ENCODE assay signal across 18 cellular contexts in the genomic region with DNA sequence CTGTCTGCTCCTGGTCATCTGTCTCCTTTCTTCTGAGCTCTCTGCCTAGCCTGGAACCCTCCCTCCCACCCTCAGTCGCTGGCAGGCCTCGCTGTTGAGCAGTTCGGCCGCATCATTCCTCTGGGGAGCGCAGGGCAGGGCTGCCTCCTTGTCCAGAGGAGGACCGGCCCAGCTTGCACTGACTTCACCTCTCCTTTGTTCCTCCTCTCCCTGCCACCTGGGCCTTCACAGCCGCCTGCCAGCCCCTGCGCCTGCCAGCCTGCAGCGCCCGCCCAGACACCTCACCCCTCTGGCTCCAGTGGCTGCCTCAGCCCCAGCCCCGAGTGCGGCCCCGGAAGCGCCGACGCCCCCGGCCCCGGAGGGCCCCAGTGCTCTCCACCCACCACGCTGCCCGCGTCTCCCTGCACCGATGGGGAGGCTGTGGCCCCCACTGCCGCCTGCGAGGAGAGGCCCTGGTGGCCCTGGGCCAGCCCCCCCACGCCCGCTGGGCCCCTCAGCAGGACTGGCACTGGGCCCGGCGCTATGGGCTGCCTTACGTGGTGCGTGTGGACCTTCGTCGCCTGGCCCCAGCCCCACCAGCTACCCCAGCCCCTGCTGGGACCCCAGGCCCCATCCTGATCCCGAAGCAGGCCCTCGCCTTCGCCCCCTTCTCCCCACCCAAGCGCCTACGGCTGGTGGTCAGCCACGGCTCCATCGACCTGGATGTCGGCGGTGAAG. TPM values are rescaled to one million over a fixed set of nuclear protein-coding genes. Genes with fewer than 3 reads are reported as not detected.
A peak's percentile ranks its signal among the peaks of the same experiment; 100 is the strongest.
DNase-seq lines count a peak whose midpoint lies in the region; ATAC-seq, FAIRE-seq and TF ChIP-seq lines count a peak whose summit lies in the region.
"Had no signal": no experiment of that assay in that cellular context is flagged by ENCODE, and none has a peak within 500 bp of the region (broad histone marks: within the 10 kb centered on the region; RNA-seq: fewer than 3 reads in every experiment).

No MANE protein-coding gene starts in this region.

- TF ChIP-seq CTCF in right atrium auricular region (IDR thresholded peaks at IDR 0.05): no peak
- TF ChIP-seq CTCF in glutamatergic neuron (IDR thresholded peaks at IDR 0.05; ENCODE audit: partially characterized antibody, unreplicated experiment): no peak

- ATAC-seq in Right ventricle myocardium inferior (peak; percentile 21), T-helper 17 cell (peak; percentile 11)

- peaks cover 14% of the 10 kb centered on the region for H3K36me3 ChIP-seq in right atrium auricular region

- peaks cover 7% of the 10 kb centered on the region for H3K36me3 Mint-ChIP-seq in T-helper 17 cell (ENCODE audit: low read depth)
- H3K36me3 Mint-ChIP-seq in glutamatergic neuron (ENCODE audit: unreplicated experiment): no peaks in the 10 kb centered on the region

- peaks cover 0 to 9% of the 10 kb centered on the region in 2 donors for H3K4me1 ChIP-seq in right atrium auricular region

- H3K27ac Mint-ChIP-seq in T-helper 17 cell (no peak overlapping the region), glutamatergic neuron (ENCODE audit: unreplicated experiment) (peak overlapping the region; percentile 73)

- H3K4me3 Mint-ChIP-seq in T-helper 17 cell: no peak overlapping the region
- H3K4me3 Mint-ChIP-seq in glutamatergic neuron (ENCODE audit: unreplicated experiment): no peak overlapping the region

- peaks cover 10% of the 10 kb centered on the region for H3K27me3 Mint-ChIP-seq in T-helper 17 cell
- peaks cover 14% of the 10 kb centered on the region for H3K27me3 Mint-ChIP-seq in glutamatergic neuron (ENCODE audit: unreplicated experiment)

- DNase-seq in Right ventricle myocardium inferior (ENCODE audit: missing footprints) (no peak), right atrium auricular region (ENCODE audit: low spot score) (no peak), T-helper 17 cell (no peak), glutamatergic neuron (peak; percentile 86), posterior vena cava (ENCODE audit: low spot score) (peak; percentile 87), frontal cortex (ENCODE audit: low spot score in 2 of 2) (no peak)
- no peak for DNase-seq in activated CD4-positive, alpha-beta T cell treated with anti-CD3 and anti-CD28 coated beads, Interleukin-2, amount 50 U/mL, for 48 hours
- no peak for DNase-seq in activated T-cell treated with anti-CD3 and anti-CD28 coated beads, Interleukin-2, amount 50 U/mL, for 48 hours
- DNase-seq: AML-193; COR-L47; GDM1; H9; NCI-H1092 treated with DMSO at 0.1 percent for 48 hours; NCI-H2081 treated with DMSO at 0.1 percent for 48 hours; NCI-H748 treated with DMSO at 0.1 percent for 48 hours; NK-92 treated with Interleukin-12 subunit alpha and Interleukin-12 subunit beta, amount 100 ng/mL, for 24 hours; SIG-M5 had no signal

- H3K9me3 ChIP-seq in right atrium auricular region (no peaks in the 10 kb centered on the region), T-helper 17 cell (ENCODE audit: control insufficient read depth, low read length, poor library complexity, severe bottlenecking) (no peaks in the 10 kb centered on the region)

- peaks cover 3 to 5% of the 10 kb centered on the region in 2 donors for H3K27me3 ChIP-seq in right atrium auricular region

- no peak for FAIRE-seq in frontal cortex (lab: Jason Lieb, UNC)

- H3K4me1 Mint-ChIP-seq in T-helper 17 cell (peaks cover 11% of the 10 kb centered on the region), glutamatergic neuron (ENCODE audit: low read depth, unreplicated experiment) (peaks cover 29% of the 10 kb centered on the region)

- H3K4me3 ChIP-seq in right atrium auricular region: no peak overlapping the region

- peaks cover 8% of the 10 kb centered on the region for H3K9me3 Mint-ChIP-seq in glutamatergic neuron (ENCODE audit: unreplicated experiment)
- H3K9me3 Mint-ChIP-seq: H9 had no signal

- no peak overlapping the region for H3K27ac ChIP-seq in right atrium auricular region

- intact Hi-C loops in Right ventricle myocardium inferior (cut with DNase I): no loop called here
- intact Hi-C loops in posterior vena cava (cut with DNase I): no loop called here

RNA-seq across cellular contexts. Expression of a gene that starts 7.2 kb away (rescaled TPM):
- total RNA-seq in Right ventricle myocardium inferior: 6.2 TPM
- total RNA-seq in right atrium auricular region: 1 to 10 TPM; 2.4 to 3.3 TPM
- 100 to 1,000 TPM in 1 of 2 donors, 10 to 100 TPM in 1; 66.6 to 103 TPM for total RNA-seq in T-helper 17 cell
- 105 TPM for total RNA-seq in glutamatergic neuron (ENCODE audit: unreplicated experiment)
- 1 to 10 TPM; 3.9 to 6.3 TPM for total RNA-seq in posterior vena cava
- total RNA-seq in frontal cortex: 5.7 TPM

RNA-seq across cellular contexts. Expression of a gene that starts 7.6 kb away (rescaled TPM):
- total RNA-seq in Right ventricle myocardium inferior (not detected), right atrium auricular region (not detected), T-helper 17 cell (1 to 10 TPM in 1 of 2 donors, under 1 TPM in 1; 0.62 to 1.4 TPM), glutamatergic neuron (ENCODE audit: unreplicated experiment) (2.8 TPM), posterior vena cava (1 to 10 TPM in 1 of 2 donors, not detected in 1; 1.3 TPM), frontal cortex (under 0.01 TPM)
- total RNA-seq: NCI-H460 had no signal

RNA-seq across cellular contexts. Expression of a gene that starts 16.2 kb away (rescaled TPM):
- total RNA-seq in Right ventricle myocardium inferior (not detected), right atrium auricular region (not detected), T-helper 17 cell (under 1 TPM in 1 of 2 donors, not detected in 1; 0.07 TPM), glutamatergic neuron (ENCODE audit: unreplicated experiment) (0.17 TPM), posterior vena cava (not detected), frontal cortex (not detected)
- total RNA-seq: NCI-H460 had no signal

RNA-seq across cellular contexts. Expression of a gene that starts 21.7 kb away (rescaled TPM):
- total RNA-seq in Right ventricle myocardium inferior: 1.2 TPM
- 1 to 10 TPM in 1 of 2 donors, not detected in 1; 3.3 TPM for total RNA-seq in right atrium auricular region
- under 1 TPM in 1 of 2 donors, not detected in 1; 0.75 TPM for total RNA-seq in T-helper 17 cell
- not detected for total RNA-seq in glutamatergic neuron (ENCODE audit: unreplicated experiment)
- 1 to 10 TPM; 1.9 to 5.4 TPM for total RNA-seq in posterior vena cava
- not detected for total RNA-seq in frontal cortex
- total RNA-seq: NCI-H460 had no signal

RNA-seq across cellular contexts. Expression of a gene that starts 23.4 kb away (rescaled TPM):
- total RNA-seq in Right ventricle myocardium inferior: not detected
- total RNA-seq in right atrium auricular region: under 1 TPM in 1 of 2 donors, not detected in 1; 0.16 TPM
- total RNA-seq in T-helper 17 cell: under 1 TPM; 0.25 to 0.89 TPM
- total RNA-seq in glutamatergic neuron (ENCODE audit: unreplicated experiment): 18.1 TPM
- not detected for total RNA-seq in posterior vena cava
- total RNA-seq in frontal cortex: 0.41 TPM

Comparison
In these comparisons a context has a peak if more than half of its experiments do, and no peak if none do; other contexts are left out.
1. DNase-seq: peak in glutamatergic neuron (single experiment) and posterior vena cava (single experiment); none in Right ventricle myocardium inferior (single experiment), right atrium auricular region (single experiment), T-helper 17 cell (0 of 3), activated CD4-positive, alpha-beta T cell treated with anti-CD3 and anti-CD28 coated beads, Interleukin-2, amount 50 U/mL, for 48 hours (0 of 2), activated T-cell treated with anti-CD3 and anti-CD28 coated beads, Interleukin-2, amount 50 U/mL, for 48 hours (0 of 2) and frontal cortex (0 of 2).